Comparison of ENCODE assay signal across 13 cellular contexts in the genomic region with DNA sequence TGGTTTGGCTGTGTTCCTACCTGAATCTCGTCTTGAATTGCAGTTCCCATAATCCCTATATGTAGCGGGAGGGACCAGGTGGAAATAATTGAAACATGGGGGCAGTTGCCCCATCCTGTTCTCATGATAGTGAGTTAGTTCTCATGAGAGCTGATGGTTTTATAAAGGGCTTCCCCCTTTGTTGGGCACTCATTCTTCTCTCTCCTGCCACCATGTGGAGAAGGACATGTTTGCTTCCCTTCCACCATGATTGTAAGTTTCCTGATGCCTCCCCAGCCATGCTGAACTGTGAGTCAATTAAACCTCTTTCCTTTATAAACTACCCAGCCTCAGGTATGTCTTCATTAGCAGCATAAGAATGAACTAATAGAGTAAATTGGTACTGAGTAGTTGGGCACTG. TPM values are rescaled to one million over a fixed set of nuclear protein-coding genes. Genes with fewer than 3 reads are reported as not detected.
"Had no signal": no experiment of that assay in that cellular context is flagged by ENCODE, and none has a peak within 500 bp of the region (broad histone marks: within the 10 kb centered on the region; RNA-seq: fewer than 3 reads in every experiment).

No MANE protein-coding gene starts in this region.

RNA-seq across cellular contexts. Expression of gene GRM3, which starts 28.0 kb away (rescaled TPM):
- total RNA-seq: activated CD8-positive, alpha-beta memory T cell treated with anti-CD3 and anti-CD28 coated beads for 36 hours; activated naive CD8-positive, alpha-beta T cell treated with anti-CD3 and anti-CD28 coated beads for 36 hours; activated T-helper 1 cell treated with anti-CD3 and anti-CD28 coated beads, Interleukin-12 subunit alpha, Interleukin-12 subunit beta, Interleukin-2, Interleukin-4 antibody, amounts not matched to agents 30 ng/mL and 10 ng/mL and 1 ng/mL, durations not matched to agents 14 hours and 24 hours and 36 hours; body of pancreas; colonic mucosa; esophagus muscularis mucosa; glomerular endothelial cell; kidney; left lung; mammary epithelial cell; mononuclear cell; thoracic aorta; ureter had no signal
- polyA plus RNA-seq: mammary epithelial cell had no signal
